ENCODE assay signal across 10 cellular contexts in the genomic region with DNA sequence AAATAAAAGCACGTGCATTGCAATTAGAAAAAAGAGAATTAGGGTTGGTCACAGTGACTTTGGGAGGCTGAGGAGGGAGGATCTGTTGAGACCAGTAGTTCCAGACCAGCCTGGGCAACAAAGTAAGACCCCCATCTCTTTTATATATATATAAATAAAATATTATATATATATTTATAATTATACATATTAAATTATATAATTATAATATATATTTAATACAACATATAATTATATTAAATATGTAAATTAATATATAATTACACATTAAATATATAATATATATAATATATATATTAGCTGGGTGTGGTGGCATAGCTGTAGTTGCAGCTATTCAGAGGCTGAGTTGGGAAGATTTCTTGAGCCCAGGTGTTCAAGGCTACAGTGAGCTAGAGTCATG. TPM values are rescaled to one million over a fixed set of nuclear protein-coding genes. Genes with fewer than 3 reads are reported as not detected.
"Had no signal": no experiment of that assay in that cellular context is flagged by ENCODE, and none has a peak within 500 bp of the region (broad histone marks: within the 10 kb centered on the region; RNA-seq: fewer than 3 reads in every experiment).

No MANE protein-coding gene starts in this region.

- FAIRE-seq: H1, H54, HTR-8/SVneo, K562 had no signal

- DNase-seq: H9, HCEC 1CT, IMR-90, KG1 had no signal

- H3K27ac Mint-ChIP-seq: GM23338, H9 had no signal

- H3K4me3 Mint-ChIP-seq: GM23338, H9 had no signal

- H3K9me3 Mint-ChIP-seq: GM23338, H9 had no signal

- H3K4me3 ChIP-seq: GM23338, K562 had no signal

- ATAC-seq: GM23338, K562 had no signal

RNA-seq across cellular contexts. Expression of a gene that starts 23.2 kb away (rescaled TPM):
- total RNA-seq: HT-29 had no signal
